Comparison of ENCODE assay signal across 1 cellular context in the genomic region with DNA sequence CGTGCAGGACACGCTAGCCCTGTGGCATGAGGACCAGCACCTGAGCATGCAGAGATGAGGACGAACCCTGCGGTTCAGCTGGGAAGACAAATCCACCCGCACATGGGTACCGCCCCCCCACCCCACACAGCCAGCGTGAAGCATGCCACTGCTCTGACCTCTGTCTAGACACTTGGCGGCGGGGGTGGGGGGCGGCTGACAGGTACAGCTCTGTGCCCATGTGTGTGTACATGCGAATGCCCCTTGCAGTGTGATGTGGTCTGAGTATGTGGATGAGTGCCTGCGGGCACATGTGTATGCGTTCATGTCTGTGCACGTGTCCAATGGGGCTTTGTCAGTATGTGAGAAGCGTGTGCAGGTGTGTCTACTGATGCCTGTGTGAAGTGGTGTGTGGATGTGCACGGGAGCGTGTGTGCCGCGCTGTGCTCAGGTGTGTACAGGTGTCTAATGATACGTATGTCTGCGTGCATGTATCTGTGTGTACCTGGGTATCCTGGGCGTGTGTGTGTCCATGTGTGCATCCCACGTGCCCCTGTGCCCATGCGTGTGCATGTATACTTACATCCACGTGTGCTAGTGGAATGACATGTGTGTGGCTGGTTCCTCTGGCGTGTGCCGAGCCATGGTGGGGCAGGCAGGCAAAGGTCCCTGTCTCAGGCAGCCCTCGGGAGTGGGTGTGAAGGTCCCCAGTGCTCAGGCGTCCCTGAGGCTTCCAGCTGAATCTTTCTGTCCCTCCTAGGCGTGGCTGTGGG.
TF ChIP-seq lines count a peak whose summit lies in the region.

No MANE protein-coding gene starts in this region.

TF ChIP-seq in A549, 52 proteins besides CTCF, POLR2A, EP300 and RAD21 (continued from another document):
- TF ChIP-seq MAZ (IDR thresholded peaks at IDR 0.05; ENCODE audit: borderline replicate concordance, low read depth, low read length) = no peak
- TF ChIP-seq, protein P1, sequence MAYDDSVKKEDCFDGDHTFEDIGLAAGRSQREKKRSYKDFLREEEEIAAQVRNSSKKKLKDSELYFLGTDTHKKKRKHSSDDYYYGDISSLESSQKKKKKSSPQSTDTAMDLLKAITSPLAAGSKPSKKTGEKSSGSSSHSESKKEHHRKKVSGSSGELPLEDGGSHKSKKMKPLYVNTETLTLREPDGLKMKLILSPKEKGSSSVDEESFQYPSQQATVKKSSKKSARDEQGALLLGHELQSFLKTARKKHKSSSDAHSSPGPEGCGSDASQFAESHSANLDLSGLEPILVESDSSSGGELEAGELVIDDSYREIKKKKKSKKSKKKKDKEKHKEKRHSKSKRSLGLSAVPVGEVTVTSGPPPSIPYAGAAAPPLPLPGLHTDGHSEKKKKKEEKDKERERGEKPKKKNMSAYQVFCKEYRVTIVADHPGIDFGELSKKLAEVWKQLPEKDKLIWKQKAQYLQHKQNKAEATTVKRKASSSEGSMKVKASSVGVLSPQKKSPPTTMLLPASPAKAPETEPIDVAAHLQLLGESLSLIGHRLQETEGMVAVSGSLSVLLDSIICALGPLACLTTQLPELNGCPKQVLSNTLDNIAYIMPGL (CRISPR knock-in tag; IDR thresholded peaks at IDR 0.05; ENCODE audit: borderline replicate concordance) = no peak
